In genomic region chr2:167962436-167963226, GRCh38 we compare ENCODE assay signal across 1 cellular context.
TF ChIP-seq lines count a peak whose summit lies in the region.

No MANE protein-coding gene starts in this region.

TF ChIP-seq in K562, 482 proteins besides CTCF, POLR2A, EP300 and RAD21 (continued from another document):
- TF ChIP-seq, protein P1, sequence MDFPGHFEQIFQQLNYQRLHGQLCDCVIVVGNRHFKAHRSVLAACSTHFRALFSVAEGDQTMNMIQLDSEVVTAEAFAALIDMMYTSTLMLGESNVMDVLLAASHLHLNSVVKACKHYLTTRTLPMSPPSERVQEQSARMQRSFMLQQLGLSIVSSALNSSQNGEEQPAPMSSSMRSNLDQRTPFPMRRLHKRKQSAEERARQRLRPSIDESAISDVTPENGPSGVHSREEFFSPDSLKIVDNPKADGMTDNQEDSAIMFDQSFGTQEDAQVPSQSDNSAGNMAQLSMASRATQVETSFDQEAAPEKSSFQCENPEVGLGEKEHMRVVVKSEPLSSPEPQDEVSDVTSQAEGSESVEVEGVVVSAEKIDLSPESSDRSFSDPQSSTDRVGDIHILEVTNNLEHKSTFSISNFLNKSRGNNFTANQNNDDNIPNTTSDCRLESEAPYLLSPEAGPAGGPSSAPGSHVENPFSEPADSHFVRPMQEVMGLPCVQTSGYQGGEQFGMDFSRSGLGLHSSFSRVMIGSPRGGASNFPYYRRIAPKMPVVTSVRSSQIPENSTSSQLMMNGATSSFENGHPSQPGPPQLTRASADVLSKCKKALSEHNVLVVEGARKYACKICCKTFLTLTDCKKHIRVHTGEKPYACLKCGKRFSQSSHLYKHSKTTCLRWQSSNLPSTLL (IDR thresholded peaks at IDR 0.05), result no peak
- TF ChIP-seq, protein P2, sequence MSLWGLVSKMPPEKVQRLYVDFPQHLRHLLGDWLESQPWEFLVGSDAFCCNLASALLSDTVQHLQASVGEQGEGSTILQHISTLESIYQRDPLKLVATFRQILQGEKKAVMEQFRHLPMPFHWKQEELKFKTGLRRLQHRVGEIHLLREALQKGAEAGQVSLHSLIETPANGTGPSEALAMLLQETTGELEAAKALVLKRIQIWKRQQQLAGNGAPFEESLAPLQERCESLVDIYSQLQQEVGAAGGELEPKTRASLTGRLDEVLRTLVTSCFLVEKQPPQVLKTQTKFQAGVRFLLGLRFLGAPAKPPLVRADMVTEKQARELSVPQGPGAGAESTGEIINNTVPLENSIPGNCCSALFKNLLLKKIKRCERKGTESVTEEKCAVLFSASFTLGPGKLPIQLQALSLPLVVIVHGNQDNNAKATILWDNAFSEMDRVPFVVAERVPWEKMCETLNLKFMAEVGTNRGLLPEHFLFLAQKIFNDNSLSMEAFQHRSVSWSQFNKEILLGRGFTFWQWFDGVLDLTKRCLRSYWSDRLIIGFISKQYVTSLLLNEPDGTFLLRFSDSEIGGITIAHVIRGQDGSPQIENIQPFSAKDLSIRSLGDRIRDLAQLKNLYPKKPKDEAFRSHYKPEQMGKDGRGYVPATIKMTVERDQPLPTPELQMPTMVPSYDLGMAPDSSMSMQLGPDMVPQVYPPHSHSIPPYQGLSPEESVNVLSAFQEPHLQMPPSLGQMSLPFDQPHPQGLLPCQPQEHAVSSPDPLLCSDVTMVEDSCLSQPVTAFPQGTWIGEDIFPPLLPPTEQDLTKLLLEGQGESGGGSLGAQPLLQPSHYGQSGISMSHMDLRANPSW (CRISPR knock-in tag; IDR thresholded peaks at IDR 0.05), result no peak
